Comparison of ENCODE assay signal across 1 cellular context in genomic region chr7:74027124-74027682, GRCh38.
TF ChIP-seq lines count a peak whose summit lies in the region.

No MANE protein-coding gene starts in this region.

TF ChIP-seq in H1, 55 proteins besides CTCF, POLR2A, EP300 and RAD21:
- TF ChIP-seq BRCA1 (IDR thresholded peaks at IDR 0.05; ENCODE audit: low read depth, low read length) = no peak
- TF ChIP-seq SP1 (IDR thresholded peaks at IDR 0.05; ENCODE audit: low read depth, low read length) = no peak
- TF ChIP-seq GABPA (IDR thresholded peaks at IDR 0.05; ENCODE audit: borderline replicate concordance, insufficient read depth, low read length) = no peak; the same call in 1 of the 2 replicates
- no peak for TF ChIP-seq SIN3A (conservative IDR thresholded peaks at IDR 0.05 in 1 of 2, IDR thresholded peaks at IDR 0.05 in 1 of 2; ENCODE audit: low read depth in 1 of 2, low read length in 2 of 2)
- TF ChIP-seq HDAC2 (IDR thresholded peaks at IDR 0.05; ENCODE audit: borderline replicate concordance in 1 of 2, low read depth in 2 of 2, low read length in 2 of 2) = no peak
- TF ChIP-seq SP4 (IDR thresholded peaks at IDR 0.05; ENCODE audit: low read length) = no peak
- TF ChIP-seq HDAC6 (IDR thresholded peaks at IDR 0.05; ENCODE audit: low read depth, low read length) = no peak
- no peak for TF ChIP-seq BACH1 (IDR thresholded peaks at IDR 0.05; ENCODE audit: low read length)
- no peak for TF ChIP-seq KDM4A (IDR thresholded peaks at IDR 0.05; ENCODE audit: low read depth, low read length, severe bottlenecking)
- no peak for TF ChIP-seq CTBP2 (IDR thresholded peaks at IDR 0.05; ENCODE audit: borderline replicate concordance, insufficient read depth, insufficient read length, low read length)
- no peak for TF ChIP-seq ASH2L (IDR thresholded peaks at IDR 0.05; ENCODE audit: low read length)
- TF ChIP-seq TAF1 (IDR thresholded peaks at IDR 0.05; ENCODE audit: low read depth, low read length) = no peak
- TF ChIP-seq PHF8 (conservative IDR thresholded peaks at IDR 0.05; ENCODE audit: low read depth, low read length) = no peak
- no peak for TF ChIP-seq SP2 (IDR thresholded peaks at IDR 0.05; ENCODE audit: low read length)
- TF ChIP-seq ZNF274 (IDR thresholded peaks at IDR 0.05; ENCODE audit: borderline replicate concordance, extremely low read depth, low read length) = no peak
